In genomic region chr16:75460441-75460840, GRCh38 we compare ENCODE assay signal across 21 cellular contexts. TPM values are rescaled to one million over a fixed set of nuclear protein-coding genes. Genes with fewer than 3 reads are reported as not detected.
A peak's percentile ranks its signal among the peaks of the same experiment; 100 is the strongest.
DNase-seq lines count a peak whose midpoint lies in the region; ATAC-seq and TF ChIP-seq lines count a peak whose summit lies in the region.
"Had no signal": no experiment of that assay in that cellular context is flagged by ENCODE, and none has a peak within 500 bp of the region (broad histone marks: within the 10 kb centered on the region; RNA-seq: fewer than 3 reads in every experiment).

No MANE protein-coding gene starts in this region.

- peaks cover 10% of the 10 kb centered on the region for H3K36me3 Mint-ChIP-seq in CD4-positive, CD25-positive, alpha-beta regulatory T cell
- peaks cover 10% of the 10 kb centered on the region for H3K36me3 Mint-ChIP-seq in GM23338 (ENCODE audit: low read depth)
- H3K36me3 Mint-ChIP-seq in naive thymus-derived CD4-positive, alpha-beta T cell, result peaks cover 0 to 7% (median 4%) of the 10 kb centered on the region in 5 donors
- H3K36me3 Mint-ChIP-seq in activated CD8-positive, alpha-beta T cell treated with anti-CD3 and anti-CD28 coated beads for 36 hours (ENCODE audit: low read depth), result peaks cover 20% of the 10 kb centered on the region

- in situ Hi-C loops in ACHN (cut with HindIII; ENCODE audit: low pct_ligation_motif_present, low pct_unique_long_range_greater_than_20kb, low sequenced_read_pairs), result no loop called here

- peaks cover 8% of the 10 kb centered on the region for H3K27me3 Mint-ChIP-seq in CD4-positive, CD25-positive, alpha-beta regulatory T cell
- H3K27me3 Mint-ChIP-seq in GM23338 (ENCODE audit: insufficient read depth, low read depth, poor library complexity), result peaks cover 15% of the 10 kb centered on the region
- no peaks in the 10 kb centered on the region for H3K27me3 Mint-ChIP-seq in naive thymus-derived CD4-positive, alpha-beta T cell
- H3K27me3 Mint-ChIP-seq in activated CD8-positive, alpha-beta T cell treated with anti-CD3 and anti-CD28 coated beads for 36 hours, result no peaks in the 10 kb centered on the region

- H3K27ac Mint-ChIP-seq in CD4-positive, CD25-positive, alpha-beta regulatory T cell, result peak overlapping the region; percentile 35 to 95 (median 82)
- H3K27ac Mint-ChIP-seq in GM23338, result peak overlapping the region; percentile 8; the same call in 1 of the 2 replicates
- H3K27ac Mint-ChIP-seq in naive thymus-derived CD4-positive, alpha-beta T cell, result peak overlapping the region in 6 of 9 donors; percentile 23 to 78 (median 42)
- H3K27ac Mint-ChIP-seq in activated CD8-positive, alpha-beta T cell treated with anti-CD3 and anti-CD28 coated beads for 36 hours, result no peak overlapping the region

- no peak for ATAC-seq in CD4-positive, CD25-positive, alpha-beta regulatory T cell (ENCODE audit: low read depth in 2 of 2)
- ATAC-seq in GM23338, result no peak
- ATAC-seq in naive thymus-derived CD4-positive, alpha-beta T cell, result no peak
- no peak for ATAC-seq in activated CD8-positive, alpha-beta T cell treated with anti-CD3 and anti-CD28 coated beads for 36 hours
- ATAC-seq: foreskin keratinocyte, GM12878 had no signal

- 11 to 56% methylated on average over 1 of the region's 1 CpG for WGBS in esophagus squamous epithelium, 2 donors

- H3K4me3 Mint-ChIP-seq in CD4-positive, CD25-positive, alpha-beta regulatory T cell, result peak overlapping the region in 3 of 4 donors; percentile 5 to 94 (median 50)
- H3K4me3 Mint-ChIP-seq in GM23338, result no peak overlapping the region
- peak overlapping the region in 4 of 10 donors; percentile 0 to 45 (median 20) for H3K4me3 Mint-ChIP-seq in naive thymus-derived CD4-positive, alpha-beta T cell
- H3K4me3 Mint-ChIP-seq in activated CD8-positive, alpha-beta T cell treated with anti-CD3 and anti-CD28 coated beads for 36 hours, result no peak overlapping the region

- CTCF ChIA-PET in naive thymus-derived CD4-positive, alpha-beta T cell (lab: Charles Lee), result no interaction called here
- CTCF ChIA-PET in activated CD8-positive, alpha-beta T cell treated with anti-CD3 and anti-CD28 coated beads for 36 hours (lab: Charles Lee), result no interaction called here

- TF ChIP-seq CTCF in GM23338 (conservative IDR thresholded peaks at IDR 0.05; ENCODE audit: low read depth in 2 of 2) (no peak), choroid plexus epithelial cell (conservative IDR thresholded peaks at IDR 0.05; ENCODE audit: low read depth, low read length) (no peak), esophagus squamous epithelium (IDR thresholded peaks at IDR 0.05) (no peak), foreskin fibroblast (IDR thresholded peaks at IDR 0.05; ENCODE audit: low read depth, low read length) (no peak)
- no peak for TF ChIP-seq CTCF in activated CD8-positive, alpha-beta T cell treated with anti-CD3 and anti-CD28 coated beads for 36 hours (IDR thresholded peaks at IDR 0.05)

- H3K79me2 ChIP-seq in GM23338 (replicated peaks; ENCODE audit: insufficient read depth), result peaks cover 83% of the 10 kb centered on the region

- no peak for DNase-seq in CD4-positive, CD25-positive, alpha-beta regulatory T cell
- DNase-seq in GM23338 (ENCODE audit: low spot score) (peak; percentile 36), choroid plexus epithelial cell (ENCODE audit: low read depth) (peak; percentile 20), ACHN (no peak), esophagus squamous epithelium (lab: John Stamatoyannopoulos, UW) (no peak), foreskin fibroblast (no peak)
- no peak for DNase-seq in naive thymus-derived CD4-positive, alpha-beta T cell
- DNase-seq in activated CD8-positive, alpha-beta T cell treated with anti-CD3 and anti-CD28 coated beads for 36 hours, result no peak
- DNase-seq: BE2C; effector CD4-positive, alpha-beta T cell; EL; foreskin keratinocyte; midbrain; NCI-H187 treated with DMSO at 0.1 percent for 48 hours; NCI-H510A treated with DMSO at 0.1 percent for 48 hours; PC-9; SW 1271 had no signal

- H3K4me3 ChIP-seq in CD4-positive, CD25-positive, alpha-beta regulatory T cell (ENCODE audit: low read depth, low read length), result peak overlapping the region; percentile 37
- no peak overlapping the region for H3K4me3 ChIP-seq in GM23338
- no peak overlapping the region for H3K4me3 ChIP-seq in choroid plexus epithelial cell (ENCODE audit: low read depth, low read length)
- H3K4me3 ChIP-seq in naive thymus-derived CD4-positive, alpha-beta T cell (ENCODE audit: low read length), result no peak overlapping the region
- no peak overlapping the region for H3K4me3 ChIP-seq in esophagus squamous epithelium
- no peak overlapping the region for H3K4me3 ChIP-seq in foreskin fibroblast (ENCODE audit: low read depth in 1 of 2, low read length in 2 of 2)
- H3K4me3 ChIP-seq: ascending aorta, GM12878, PC-9, prostate gland, thoracic aorta had no signal

- H3F3A ChIP-seq in GM23338 (replicated peaks; ENCODE audit: low read depth), result no peaks in the 10 kb centered on the region

- POLR2A ChIA-PET in naive thymus-derived CD4-positive, alpha-beta T cell (lab: Charles Lee), result no interaction called here
- POLR2A ChIA-PET in activated CD8-positive, alpha-beta T cell treated with anti-CD3 and anti-CD28 coated beads for 36 hours (lab: Charles Lee), result no interaction called here

- H3K9me3 ChIP-seq in CD4-positive, CD25-positive, alpha-beta regulatory T cell (ENCODE audit: control insufficient read depth in 2 of 2, low read length in 2 of 2), result no peaks in the 10 kb centered on the region
- no peaks in the 10 kb centered on the region for H3K9me3 ChIP-seq in naive thymus-derived CD4-positive, alpha-beta T cell (ENCODE audit: control insufficient read depth in 2 of 3, low read length in 3 of 3)
- no peaks in the 10 kb centered on the region for H3K9me3 ChIP-seq in esophagus squamous epithelium
- H3K9me3 ChIP-seq: ascending aorta, BE2C, prostate gland, thoracic aorta had no signal

- no peaks in the 10 kb centered on the region for H3K27me3 ChIP-seq in CD4-positive, CD25-positive, alpha-beta regulatory T cell (ENCODE audit: control insufficient read depth, insufficient read depth, low read length)
- H3K27me3 ChIP-seq in GM23338 (ENCODE audit: insufficient read depth), result no peaks in the 10 kb centered on the region
- no peaks in the 10 kb centered on the region for H3K27me3 ChIP-seq in naive thymus-derived CD4-positive, alpha-beta T cell (ENCODE audit: control insufficient read depth in 2 of 2, insufficient read depth in 2 of 2, low read length in 2 of 2)
- no peaks in the 10 kb centered on the region for H3K27me3 ChIP-seq in esophagus squamous epithelium
- H3K27me3 ChIP-seq: ascending aorta, BE2C, foreskin keratinocyte had no signal

- no peak for TF ChIP-seq POLR2A in esophagus squamous epithelium (IDR thresholded peaks at IDR 0.05)

- H3K4me1 Mint-ChIP-seq in CD4-positive, CD25-positive, alpha-beta regulatory T cell, result peaks cover 30 to 85% (median 59%) of the 10 kb centered on the region in 4 donors
- H3K4me1 Mint-ChIP-seq in GM23338, result peaks cover 56% of the 10 kb centered on the region
- peaks cover 49 to 86% (median 71%) of the 10 kb centered on the region in 7 donors for H3K4me1 Mint-ChIP-seq in naive thymus-derived CD4-positive, alpha-beta T cell
- H3K4me1 Mint-ChIP-seq in activated CD8-positive, alpha-beta T cell treated with anti-CD3 and anti-CD28 coated beads for 36 hours (ENCODE audit: low read depth), result peaks cover 61% of the 10 kb centered on the region

- H3K9me2 ChIP-seq in GM23338 (ENCODE audit: insufficient read depth), result no peaks in the 10 kb centered on the region

- no peak overlapping the region for H3K4me2 ChIP-seq in GM23338
- H3K4me2 ChIP-seq: PC-9 had no signal

- H4K20me1 ChIP-seq in GM23338 (replicated peaks; ENCODE audit: insufficient read depth), result peaks cover 64% of the 10 kb centered on the region

- H3K36me3 ChIP-seq in CD4-positive, CD25-positive, alpha-beta regulatory T cell (ENCODE audit: control insufficient read depth, insufficient read depth, low read length), result peaks cover 4% of the 10 kb centered on the region
- no peaks in the 10 kb centered on the region for H3K36me3 ChIP-seq in GM23338 (ENCODE audit: insufficient read depth)
- peaks cover 0 to 3% (median 0%) of the 10 kb centered on the region in 3 experiments for H3K36me3 ChIP-seq in naive thymus-derived CD4-positive, alpha-beta T cell (ENCODE audit: control insufficient read depth in 2 of 3, insufficient read depth in 3 of 3, low read length in 3 of 3)
- peaks cover 0 to 4% (median 0%) of the 10 kb centered on the region in 3 donors for H3K36me3 ChIP-seq in esophagus squamous epithelium
- H3K36me3 ChIP-seq: ascending aorta, BE2C, prostate gland, thoracic aorta had no signal

- intact Hi-C loops in naive thymus-derived CD4-positive, alpha-beta T cell (cut with micrococcal nuclease), result loop anchor here (5.0 to 10.0 kb wide), 7 partner anchors 38 to 1732 kb away; partner anchors contain the start of genes GLG1 (in 1 of the 2), MON1B (in 1 of the 2), PSMD7 (in 1 of the 2) and TMEM231 (in 1 of the 2)
- intact Hi-C loops in esophagus squamous epithelium (cut with DNase I), result no loop called here
- intact Hi-C loops in activated CD8-positive, alpha-beta T cell treated with anti-CD3 and anti-CD28 coated beads for 36 hours (cut with micrococcal nuclease), result loop anchor here (10.0 kb wide), 1 partner anchor 164 kb away; the partner anchor contains the start of gene ADAT1

- H2AFZ ChIP-seq in GM23338, result no peak overlapping the region
- H2AFZ ChIP-seq: PC-9 had no signal

- H3K9me3 Mint-ChIP-seq in CD4-positive, CD25-positive, alpha-beta regulatory T cell, result peaks cover 0 to 2% (median 0%) of the 10 kb centered on the region in 7 donors
- no peaks in the 10 kb centered on the region for H3K9me3 Mint-ChIP-seq in GM23338
- H3K9me3 Mint-ChIP-seq in naive thymus-derived CD4-positive, alpha-beta T cell, result no peaks in the 10 kb centered on the region
- no peaks in the 10 kb centered on the region for H3K9me3 Mint-ChIP-seq in activated CD8-positive, alpha-beta T cell treated with anti-CD3 and anti-CD28 coated beads for 36 hours

- peaks cover 35% of the 10 kb centered on the region for H3K4me1 ChIP-seq in CD4-positive, CD25-positive, alpha-beta regulatory T cell (ENCODE audit: control insufficient read depth, insufficient read depth, low read length, poor library complexity, severe bottlenecking)
- H3K4me1 ChIP-seq in GM23338 (ENCODE audit: insufficient read depth), result peaks cover 31% of the 10 kb centered on the region
- H3K4me1 ChIP-seq in naive thymus-derived CD4-positive, alpha-beta T cell (ENCODE audit: control insufficient read depth in 2 of 2, insufficient read depth in 2 of 2, low read length in 2 of 2), result peaks cover 26 to 31% of the 10 kb centered on the region in 2 donors
- H3K4me1 ChIP-seq in esophagus squamous epithelium, result peaks cover 0 to 47% (median 11%) of the 10 kb centered on the region in 3 donors
- H3K4me1 ChIP-seq: prostate gland had no signal

- no peak overlapping the region for H3K27ac ChIP-seq in CD4-positive, CD25-positive, alpha-beta regulatory T cell (ENCODE audit: insufficient read depth, low read length, poor library complexity, severe bottlenecking)
- H3K27ac ChIP-seq in GM23338 (ENCODE audit: low read depth) (no peak overlapping the region), esophagus squamous epithelium (no peak overlapping the region)
- no peak overlapping the region for H3K27ac ChIP-seq in naive thymus-derived CD4-positive, alpha-beta T cell (ENCODE audit: low read depth, low read length)
- H3K27ac ChIP-seq: ascending aorta, foreskin keratinocyte, PC-9, prostate gland, thoracic aorta had no signal

RNA-seq across cellular contexts. Expression of gene TMEM170A, which starts 4.0 kb away (rescaled TPM):
- total RNA-seq in CD4-positive, CD25-positive, alpha-beta regulatory T cell, result 45.1 TPM
- 10 to 100 TPM; 34.8 to 41.0 (median 38.1) TPM for polyA plus RNA-seq in CD4-positive, CD25-positive, alpha-beta regulatory T cell
- 68.5 and 72.0 TPM in 2 replicates for total RNA-seq in GM23338 (2014; rRNA removed; shearing (Covaris generic))
- polyA plus RNA-seq in GM23338 (2016; fragmentation: Nextera tagmentation; extraction: Ambion mirVana), result 28.5 and 31.0 TPM in 2 replicates
- total RNA-seq in naive thymus-derived CD4-positive, alpha-beta T cell, result 10 to 100 TPM; 31.0 to 50.9 (median 46.6) TPM
- 10 to 100 TPM; 33.4 to 34.7 TPM for polyA plus RNA-seq in naive thymus-derived CD4-positive, alpha-beta T cell
- 10 to 100 TPM; 11.6 to 19.8 (median 14.6) TPM for total RNA-seq in esophagus squamous epithelium
- total RNA-seq in activated CD8-positive, alpha-beta T cell treated with anti-CD3 and anti-CD28 coated beads for 36 hours, result 10 to 100 TPM; 25.1 to 27.1 TPM

RNA-seq across cellular contexts. Expression of gene CFDP1, which starts 27.1 kb away (rescaled TPM):
- 41.7 TPM for total RNA-seq in CD4-positive, CD25-positive, alpha-beta regulatory T cell
- polyA plus RNA-seq in CD4-positive, CD25-positive, alpha-beta regulatory T cell, result 10 to 100 TPM; 32.0 to 63.8 (median 37.2) TPM
- 89.9 and 90.3 TPM in 2 replicates for total RNA-seq in GM23338 (2014; rRNA removed; shearing (Covaris generic))
- polyA plus RNA-seq in GM23338 (2016; fragmentation: Nextera tagmentation; extraction: Ambion mirVana), result 199 and 224 TPM in 2 replicates
- total RNA-seq in naive thymus-derived CD4-positive, alpha-beta T cell, result 10 to 100 TPM; 34.9 to 41.4 (median 39.4) TPM
- polyA plus RNA-seq in naive thymus-derived CD4-positive, alpha-beta T cell, result 10 to 100 TPM; 36.6 to 42.1 TPM
- total RNA-seq in esophagus squamous epithelium, result 10 to 100 TPM; 32.8 to 55.8 (median 45.7) TPM
- total RNA-seq in activated CD8-positive, alpha-beta T cell treated with anti-CD3 and anti-CD28 coated beads for 36 hours, result 10 to 100 TPM; 34.7 to 39.9 TPM

RNA-seq across cellular contexts. Expression of gene CHST6, which starts 34.8 kb away (rescaled TPM):
- not detected for total RNA-seq in CD4-positive, CD25-positive, alpha-beta regulatory T cell
- polyA plus RNA-seq in CD4-positive, CD25-positive, alpha-beta regulatory T cell, result not detected
- total RNA-seq in GM23338 (2014; rRNA removed; shearing (Covaris generic)), result 13.2 and 22.2 TPM in 2 replicates
- 2.7 and 3.3 TPM in 2 replicates for polyA plus RNA-seq in GM23338 (2016; fragmentation: Nextera tagmentation; extraction: Ambion mirVana)
- total RNA-seq in naive thymus-derived CD4-positive, alpha-beta T cell, result under 1 TPM in 3 of 5 experiments, not detected in 2; 0.05 to 0.14 (median 0.11) TPM
- polyA plus RNA-seq in naive thymus-derived CD4-positive, alpha-beta T cell, result not detected
- 1 to 10 TPM in 3 of 4 donors, under 1 TPM in 1; 0.97 to 6.9 (median 4.2) TPM for total RNA-seq in esophagus squamous epithelium
- total RNA-seq in activated CD8-positive, alpha-beta T cell treated with anti-CD3 and anti-CD28 coated beads for 36 hours, result not detected

Comparison
In these comparisons a context has a peak if more than half of its experiments do, and no peak if none do; other contexts are left out.
1. DNase-seq: peak in GM23338 (single experiment) and choroid plexus epithelial cell (single experiment); none in CD4-positive, CD25-positive, alpha-beta regulatory T cell (0 of 3), naive thymus-derived CD4-positive, alpha-beta T cell (0 of 9), ACHN (single experiment), esophagus squamous epithelium (single experiment), activated CD8-positive, alpha-beta T cell treated with anti-CD3 and anti-CD28 coated beads for 36 hours (single experiment) and foreskin fibroblast (0 of 2).
2. H3K4me3 Mint-ChIP-seq: peak in CD4-positive, CD25-positive, alpha-beta regulatory T cell (3 of 4); none in GM23338 (single experiment) and activated CD8-positive, alpha-beta T cell treated with anti-CD3 and anti-CD28 coated beads for 36 hours (single experiment).